Comparison of ENCODE assay signal across 19 cellular contexts in genomic region chr11:106998126-106998525, GRCh38. TPM values are rescaled to one million over a fixed set of nuclear protein-coding genes. Genes with fewer than 3 reads are reported as not detected.
A peak's percentile ranks its signal among the peaks of the same experiment; 100 is the strongest.
DNase-seq lines count a peak whose midpoint lies in the region; ATAC-seq and TF ChIP-seq lines count a peak whose summit lies in the region.
"Had no signal": no experiment of that assay in that cellular context is flagged by ENCODE, and none has a peak within 500 bp of the region (broad histone marks: within the 10 kb centered on the region; RNA-seq: fewer than 3 reads in every experiment).

No MANE protein-coding gene starts in this region.

- no peaks in the 10 kb centered on the region for H3K27me3 Mint-ChIP-seq in endothelial cell (ENCODE audit: unreplicated experiment)
- H3K27me3 Mint-ChIP-seq: activated CD4-positive, alpha-beta T cell treated with anti-CD3 and anti-CD28 coated beads for 36 hours; activated CD8-positive, alpha-beta memory T cell treated with anti-CD3 and anti-CD28 coated beads, Interleukin-2, amount 10 ng/mL, durations not matched to agents 7 days and 5 days; activated naive CD8-positive, alpha-beta T cell treated with anti-CD3 and anti-CD28 coated beads for 36 hours; T-cell had no signal

- H2AFZ ChIP-seq in GM23248 = 0 out of 2 replicates have a peak overlapping the region, but pooled peaks have one; percentile 13

- no peaks in the 10 kb centered on the region for H3K36me3 Mint-ChIP-seq in endothelial cell (ENCODE audit: low read depth, unreplicated experiment)
- H3K36me3 Mint-ChIP-seq: activated CD8-positive, alpha-beta memory T cell treated with anti-CD3 and anti-CD28 coated beads, Interleukin-2, amount 10 ng/mL, durations not matched to agents 7 days and 5 days; activated naive CD8-positive, alpha-beta T cell treated with anti-CD3 and anti-CD28 coated beads for 36 hours; T-cell had no signal

- peak overlapping the region; percentile 19 for H3K4me2 ChIP-seq in GM23248 (ENCODE audit: unreplicated experiment)

- 4 to 5% methylated on average over 3 of the region's 3 CpGs for WGBS in GM23248 (ENCODE audit: low coverage in 1 of 2, low lambda C conversion rate in 2 of 2, missing lambda C conversion rate in 2 of 2), 2 experiments

- ATAC-seq in GM18520 (IDR thresholded peaks at IDR 0.05; ENCODE audit: unreplicated experiment) (no peak), HG03097 (IDR thresholded peaks at IDR 0.05; ENCODE audit: low FRiP score, unreplicated experiment) (no peak)
- ATAC-seq: activated CD4-positive, alpha-beta T cell treated with anti-CD3 and anti-CD28 coated beads for 36 hours; activated CD8-positive, alpha-beta memory T cell treated with anti-CD3 and anti-CD28 coated beads, Interleukin-2, amount 10 ng/mL, durations not matched to agents 7 days and 5 days; T-cell had no signal

- no peaks in the 10 kb centered on the region for H3K9me3 Mint-ChIP-seq in endothelial cell (ENCODE audit: unreplicated experiment)
- H3K9me3 Mint-ChIP-seq: activated naive CD8-positive, alpha-beta T cell treated with anti-CD3 and anti-CD28 coated beads for 36 hours had no signal

- H3K4me1 Mint-ChIP-seq in endothelial cell (ENCODE audit: unreplicated experiment) = no peaks in the 10 kb centered on the region
- H3K4me1 Mint-ChIP-seq: activated CD4-positive, alpha-beta T cell treated with anti-CD3 and anti-CD28 coated beads for 36 hours; activated CD8-positive, alpha-beta memory T cell treated with anti-CD3 and anti-CD28 coated beads, Interleukin-2, amount 10 ng/mL, durations not matched to agents 7 days and 5 days; activated naive CD8-positive, alpha-beta T cell treated with anti-CD3 and anti-CD28 coated beads for 36 hours; T-cell had no signal

- no peaks in the 10 kb centered on the region for H3K9me2 ChIP-seq in GM23248 (ENCODE audit: insufficient read depth)

- H3K4me3 Mint-ChIP-seq in endothelial cell (ENCODE audit: unreplicated experiment) = no peak overlapping the region
- H3K4me3 Mint-ChIP-seq: activated CD4-positive, alpha-beta T cell treated with anti-CD3 and anti-CD28 coated beads for 36 hours; activated CD8-positive, alpha-beta memory T cell treated with anti-CD3 and anti-CD28 coated beads, Interleukin-2, amount 10 ng/mL, durations not matched to agents 7 days and 5 days; activated naive CD8-positive, alpha-beta T cell treated with anti-CD3 and anti-CD28 coated beads for 36 hours; T-cell had no signal

- DNase-seq in AG08395 (ENCODE audit: low spot score) (peak; percentile 13), GM23248 (peak; percentile 83), astrocyte of the spinal cord (ENCODE audit: low read depth, low spot score) (peak; percentile 61), iris pigment epithelial cell (ENCODE audit: low read depth) (peak; percentile 57), NCI-H526 (lab: John Stamatoyannopoulos, UW) (no peak), endothelial cell (ENCODE audit: low spot score) (no peak)
- DNase-seq: activated CD4-positive, alpha-beta T cell treated with anti-CD3 and anti-CD28 coated beads for 36 hours; activated CD8-positive, alpha-beta memory T cell treated with anti-CD3 and anti-CD28 coated beads, Interleukin-2, amount 10 ng/mL, durations not matched to agents 7 days and 5 days; activated naive CD8-positive, alpha-beta T cell treated with anti-CD3 and anti-CD28 coated beads for 36 hours; COR-L47; H7; NCI-H1694 treated with DMSO at 0.1 percent for 48 hours; NCI-H510A; stimulated activated CD4-positive, alpha-beta T cell treated with anti-CD3 and anti-CD28 coated beads, Interleukin-15, amount 100 ng/mL, for 24 hours; T-cell had no signal

- H3K27ac Mint-ChIP-seq in endothelial cell (ENCODE audit: unreplicated experiment) = no peak overlapping the region
- H3K27ac Mint-ChIP-seq: activated CD4-positive, alpha-beta T cell treated with anti-CD3 and anti-CD28 coated beads for 36 hours; activated CD8-positive, alpha-beta memory T cell treated with anti-CD3 and anti-CD28 coated beads, Interleukin-2, amount 10 ng/mL, durations not matched to agents 7 days and 5 days; activated naive CD8-positive, alpha-beta T cell treated with anti-CD3 and anti-CD28 coated beads for 36 hours; T-cell had no signal

- H3K79me2 ChIP-seq in GM23248 (ENCODE audit: insufficient read depth) = no peaks in the 10 kb centered on the region

- peak overlapping the region; percentile 1; the same call in 1 of the 2 replicates for H3K9ac ChIP-seq in GM23248

- no peaks in the 10 kb centered on the region for H3K27me3 ChIP-seq in GM23248 (replicated peaks; ENCODE audit: insufficient read depth)
- H3K27me3 ChIP-seq: breast epithelium, vagina had no signal

- H3K36me3 ChIP-seq in GM23248 (ENCODE audit: low read depth) = no peaks in the 10 kb centered on the region
- H3K36me3 ChIP-seq: breast epithelium, vagina had no signal

- H3F3A ChIP-seq in GM23248 (ENCODE audit: insufficient read depth) = peaks cover 19% of the 10 kb centered on the region; the same call in 1 of the 2 replicates

- H3K27ac ChIP-seq in GM23248 = peak overlapping the region; percentile 73
- H3K27ac ChIP-seq: breast epithelium, vagina had no signal

- H3K4me1 ChIP-seq in GM23248 (ENCODE audit: insufficient read depth) = peaks cover 26% of the 10 kb centered on the region
- H3K4me1 ChIP-seq: breast epithelium, vagina had no signal

- no peak for TF ChIP-seq CTCF in astrocyte of the spinal cord (IDR thresholded peaks at IDR 0.05; ENCODE audit: low read depth, low read length)
- TF ChIP-seq CTCF in endothelial cell (IDR thresholded peaks at IDR 0.05; ENCODE audit: unreplicated experiment) = no peak

- no peaks in the 10 kb centered on the region for H3K9me3 ChIP-seq in GM23248 (ENCODE audit: low read depth)
- H3K9me3 ChIP-seq: breast epithelium, vagina had no signal

- in situ Hi-C loops in GM23248 (cut with MboI) = no loop called here
- in situ Hi-C loops in astrocyte of the spinal cord (cut with HindIII; ENCODE audit: low sequenced_read_pairs) = no loop called here

- no peaks in the 10 kb centered on the region for H4K20me1 ChIP-seq in GM23248 (ENCODE audit: insufficient read depth)

- no peak overlapping the region for H3K4me3 ChIP-seq in GM23248
- no peak overlapping the region for H3K4me3 ChIP-seq in astrocyte of the spinal cord (ENCODE audit: low read depth, low read length)
- H3K4me3 ChIP-seq: breast epithelium, vagina had no signal

RNA-seq across cellular contexts. Expression of gene GUCY1A2, which starts 20.1 kb away (rescaled TPM):
- 0.54 and 1.6 TPM in 2 replicates for total RNA-seq in GM23248 (2014; rRNA removed; shearing (Covaris generic))
- polyA plus RNA-seq in GM23248 (2016; fragmentation: Nextera tagmentation; extraction: Ambion mirVana) = 0.15 and 0.22 TPM in 2 replicates
- 0.10 TPM for total RNA-seq in endothelial cell (ENCODE audit: unreplicated experiment)
- total RNA-seq: activated CD4-positive, alpha-beta T cell treated with anti-CD3 and anti-CD28 coated beads for 36 hours; activated CD8-positive, alpha-beta memory T cell treated with anti-CD3 and anti-CD28 coated beads, Interleukin-2, amount 10 ng/mL, durations not matched to agents 7 days and 5 days; activated naive CD8-positive, alpha-beta T cell treated with anti-CD3 and anti-CD28 coated beads for 36 hours had no signal

Comparison
In these comparisons a context has a peak if more than half of its experiments do, and no peak if none do; other contexts are left out.
1. DNase-seq: peak in AG08395 (single experiment), GM23248 (single experiment), astrocyte of the spinal cord (single experiment) and iris pigment epithelial cell (single experiment); none in NCI-H526 (0 of 2) and endothelial cell (single experiment).